18 cellular contexts compared by ENCODE assay signal in the genomic region with DNA sequence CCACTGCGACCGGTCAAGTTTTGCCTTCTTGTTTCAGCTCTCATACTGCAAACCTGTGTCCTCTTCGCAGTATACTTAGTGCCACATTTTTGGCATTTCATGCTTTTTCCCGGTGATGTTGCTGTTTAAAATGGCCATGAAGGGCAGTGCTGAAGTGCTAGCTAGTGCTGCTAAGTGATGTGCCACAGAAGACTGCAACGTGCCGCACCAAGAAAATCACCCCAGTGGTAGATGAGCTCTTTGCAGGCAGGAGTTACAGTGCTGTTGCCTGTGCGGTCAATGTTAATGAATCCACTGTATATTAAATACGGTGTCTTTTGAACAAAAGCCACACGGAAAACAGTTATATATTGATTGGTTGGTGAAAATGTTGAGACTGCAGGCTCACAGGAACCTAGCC.
A peak's percentile ranks its signal among the peaks of the same experiment; 100 is the strongest.
DNase-seq lines count a peak whose midpoint lies in the region; ATAC-seq, FAIRE-seq and TF ChIP-seq lines count a peak whose summit lies in the region.
"Had no signal": no experiment of that assay in that cellular context is flagged by ENCODE, and none has a peak within 500 bp of the region (broad histone marks: within the 10 kb centered on the region; RNA-seq: fewer than 3 reads in every experiment).

No MANE protein-coding gene starts in this region.

- no peaks in the 10 kb centered on the region for H3K27me3 Mint-ChIP-seq in natural killer cell (ENCODE audit: low read depth in 2 of 2)
- no peaks in the 10 kb centered on the region for H3K27me3 Mint-ChIP-seq in natural killer cell treated with Interleukin-12 subunit alpha and Interleukin-12 subunit beta and Interleukin-15 and Interleukin-18, amount 100 ng/mL, for 72 hours
- no peaks in the 10 kb centered on the region for H3K27me3 Mint-ChIP-seq in central memory CD8-positive, alpha-beta T cell

- no peak overlapping the region for H3K9ac ChIP-seq in mesendoderm (ENCODE audit: low read length)

- FAIRE-seq in D721Med (lab: Jason Lieb, UNC), result no peak
- FAIRE-seq: G401.6 had no signal

- WGBS in mesendoderm (ENCODE audit: extremely low coverage, insufficient coverage, low lambda C conversion rate), result no CpG with 5 or more reads among the region's 9 CpGs

- no peak overlapping the region for H2BK120ac ChIP-seq in mesendoderm (ENCODE audit: low read depth, low read length)

- no peak overlapping the region for H2BK5ac ChIP-seq in mesendoderm (ENCODE audit: low read length)

- DNase-seq in natural killer cell, result no peak
- DNase-seq in natural killer cell treated with Interleukin-12 subunit alpha and Interleukin-12 subunit beta and Interleukin-15 and Interleukin-18, amount 100 ng/mL, for 72 hours (ENCODE audit: low spot score), result no peak
- DNase-seq in central memory CD8-positive, alpha-beta T cell (ENCODE audit: low spot score in 2 of 2), result no peak
- DNase-seq in mesendoderm, result peak; percentile 36
- no peak for DNase-seq in putamen (ENCODE audit: low spot score)
- DNase-seq in NCI-H1694 treated with DMSO at 0.1 percent for 48 hours (lab: John Stamatoyannopoulos, UW), result no peak
- DNase-seq in D721Med (ENCODE audit: insufficient read length, low spot score), result no peak
- DNase-seq: DMS 273 treated with DMSO at 0.1 percent for 48 hours, DND-41, HCEC 1CT, NCI-H1092 treated with DMSO at 0.1 percent for 48 hours, NCI-H146, NCI-H2081 treated with DMSO at 0.1 percent for 48 hours, NCI-H774, PC-3 had no signal

- no peaks in the 10 kb centered on the region for H3K27me3 ChIP-seq in mesendoderm (ENCODE audit: insufficient read depth, low read length, poor library complexity)

- no peaks in the 10 kb centered on the region for H3K79me2 ChIP-seq in mesendoderm (ENCODE audit: control insufficient read depth, insufficient read depth, low read length)

- H3K4me3 ChIP-seq in mesendoderm (ENCODE audit: low read length), result no peak overlapping the region

- H3K4me2 ChIP-seq in mesendoderm (ENCODE audit: low read length), result no peak overlapping the region

- intact Hi-C loops in natural killer cell (cut with micrococcal nuclease), result loop anchor here (10.0 kb wide), 2 partner anchors 165 to 355 kb away; no protein-coding TSS in a partner anchor

- H3K4ac ChIP-seq in mesendoderm (ENCODE audit: low read depth, low read length), result no peak overlapping the region

- H2BK15ac ChIP-seq in mesendoderm (replicated peaks; ENCODE audit: low read depth), result no peak overlapping the region

- H3K23ac ChIP-seq in mesendoderm (ENCODE audit: low read length), result no peak overlapping the region

- peak overlapping the region; percentile 59 to 92 for H3K27ac Mint-ChIP-seq in natural killer cell
- H3K27ac Mint-ChIP-seq in natural killer cell treated with Interleukin-12 subunit alpha and Interleukin-12 subunit beta and Interleukin-15 and Interleukin-18, amount 100 ng/mL, for 72 hours, result peak overlapping the region in 1 of 2 donors; percentile 77
- H3K27ac Mint-ChIP-seq in central memory CD8-positive, alpha-beta T cell (ENCODE audit: low read depth), result peak overlapping the region; percentile 38
- H3K27ac Mint-ChIP-seq: B cell had no signal

- H3K56ac ChIP-seq in mesendoderm (ENCODE audit: low read length), result no peak overlapping the region

- no peak overlapping the region for H3K4me3 Mint-ChIP-seq in natural killer cell
- H3K4me3 Mint-ChIP-seq in natural killer cell treated with Interleukin-12 subunit alpha and Interleukin-12 subunit beta and Interleukin-15 and Interleukin-18, amount 100 ng/mL, for 72 hours, result no peak overlapping the region
- no peak overlapping the region for H3K4me3 Mint-ChIP-seq in central memory CD8-positive, alpha-beta T cell
- H3K4me3 Mint-ChIP-seq: B cell had no signal

- H3K18ac ChIP-seq in mesendoderm (ENCODE audit: low read length), result no peak overlapping the region

- no peak overlapping the region for H2AK5ac ChIP-seq in mesendoderm (ENCODE audit: low read length)

- H4K8ac ChIP-seq in mesendoderm (ENCODE audit: low read depth, low read length), result no peak overlapping the region

- H3K4me1 Mint-ChIP-seq in natural killer cell, result peaks cover 54 to 61% of the 10 kb centered on the region in 2 donors
- H3K4me1 Mint-ChIP-seq in natural killer cell treated with Interleukin-12 subunit alpha and Interleukin-12 subunit beta and Interleukin-15 and Interleukin-18, amount 100 ng/mL, for 72 hours (ENCODE audit: low read depth in 2 of 2), result peaks cover 36 to 51% of the 10 kb centered on the region in 2 donors
- peaks cover 15% of the 10 kb centered on the region for H3K4me1 Mint-ChIP-seq in central memory CD8-positive, alpha-beta T cell
- H3K4me1 Mint-ChIP-seq: B cell had no signal

- no peak for ATAC-seq in natural killer cell
- ATAC-seq in natural killer cell treated with Interleukin-12 subunit alpha and Interleukin-12 subunit beta and Interleukin-15 and Interleukin-18, amount 100 ng/mL, for 72 hours, result no peak
- ATAC-seq in central memory CD8-positive, alpha-beta T cell (replicated peaks; ENCODE audit: extremely low read depth, poor library complexity, severe bottlenecking), result no peak
- ATAC-seq: PC-3 had no signal

- H3K36me3 ChIP-seq in mesendoderm (ENCODE audit: control insufficient read depth, insufficient read depth, low read length), result no peaks in the 10 kb centered on the region

- TF ChIP-seq CTCF in natural killer cell (IDR thresholded peaks at IDR 0.05) (no peak), D721Med (IDR thresholded peaks at IDR 0.05; ENCODE audit: insufficient read depth, missing control alignments) (no peak)

- no peaks in the 10 kb centered on the region for H3K9me3 Mint-ChIP-seq in natural killer cell
- no peaks in the 10 kb centered on the region for H3K9me3 Mint-ChIP-seq in natural killer cell treated with Interleukin-12 subunit alpha and Interleukin-12 subunit beta and Interleukin-15 and Interleukin-18, amount 100 ng/mL, for 72 hours
- no peaks in the 10 kb centered on the region for H3K9me3 Mint-ChIP-seq in central memory CD8-positive, alpha-beta T cell

- H3K79me1 ChIP-seq in mesendoderm (ENCODE audit: low read length), result no peaks in the 10 kb centered on the region

- no peak overlapping the region for H4K5ac ChIP-seq in mesendoderm (ENCODE audit: low read length)

- H3K36me3 Mint-ChIP-seq in natural killer cell, result no peaks in the 10 kb centered on the region
- H3K36me3 Mint-ChIP-seq in natural killer cell treated with Interleukin-12 subunit alpha and Interleukin-12 subunit beta and Interleukin-15 and Interleukin-18, amount 100 ng/mL, for 72 hours, result no peaks in the 10 kb centered on the region
- H3K36me3 Mint-ChIP-seq in central memory CD8-positive, alpha-beta T cell (ENCODE audit: insufficient read depth), result peaks cover 72% of the 10 kb centered on the region

- H3K27ac ChIP-seq in mesendoderm (ENCODE audit: low read depth, low read length), result no peak overlapping the region
- H3K27ac ChIP-seq: HL-60 had no signal

- no peaks in the 10 kb centered on the region for H3K4me1 ChIP-seq in mesendoderm (ENCODE audit: control insufficient read depth, low read depth, low read length)
